Comparison of ENCODE assay signal across 2 cellular contexts in genomic region chr12:70557583-70558263, GRCh38.
TF ChIP-seq lines count a peak whose summit lies in the region.

No MANE protein-coding gene starts in this region.

TF ChIP-seq in SK-N-SH treated with all-trans-retinoic acid at 6 μM for 48 hours, 23 proteins besides CTCF, POLR2A, EP300 and RAD21 (continued from another document):
- no peak for TF ChIP-seq TCF4 (CRISPR knock-in tag; IDR thresholded peaks at IDR 0.05; ENCODE audit: borderline replicate concordance)
- no peak for TF ChIP-seq ZFP3 (CRISPR knock-in tag; IDR thresholded peaks at IDR 0.05)
- no peak for TF ChIP-seq ZFP30 (CRISPR knock-in tag; IDR thresholded peaks at IDR 0.05)
- no peak for TF ChIP-seq SNAI2 (CRISPR knock-in tag; IDR thresholded peaks at IDR 0.05)
- TF ChIP-seq PPARA (CRISPR knock-in tag; IDR thresholded peaks at IDR 0.05; ENCODE audit: borderline replicate concordance) = no peak
- TF ChIP-seq ZNF565 (CRISPR knock-in tag; conservative IDR thresholded peaks at IDR 0.05; ENCODE audit: low read depth) = no peak
- no peak for TF ChIP-seq ARNTL (CRISPR knock-in tag; IDR thresholded peaks at IDR 0.05; ENCODE audit: borderline replicate concordance, low read depth)
- TF ChIP-seq ESRRG (CRISPR knock-in tag; IDR thresholded peaks at IDR 0.05) = no peak
- no peak for TF ChIP-seq ISL1 (CRISPR knock-in tag; IDR thresholded peaks at IDR 0.05)
- TF ChIP-seq, protein P1, sequence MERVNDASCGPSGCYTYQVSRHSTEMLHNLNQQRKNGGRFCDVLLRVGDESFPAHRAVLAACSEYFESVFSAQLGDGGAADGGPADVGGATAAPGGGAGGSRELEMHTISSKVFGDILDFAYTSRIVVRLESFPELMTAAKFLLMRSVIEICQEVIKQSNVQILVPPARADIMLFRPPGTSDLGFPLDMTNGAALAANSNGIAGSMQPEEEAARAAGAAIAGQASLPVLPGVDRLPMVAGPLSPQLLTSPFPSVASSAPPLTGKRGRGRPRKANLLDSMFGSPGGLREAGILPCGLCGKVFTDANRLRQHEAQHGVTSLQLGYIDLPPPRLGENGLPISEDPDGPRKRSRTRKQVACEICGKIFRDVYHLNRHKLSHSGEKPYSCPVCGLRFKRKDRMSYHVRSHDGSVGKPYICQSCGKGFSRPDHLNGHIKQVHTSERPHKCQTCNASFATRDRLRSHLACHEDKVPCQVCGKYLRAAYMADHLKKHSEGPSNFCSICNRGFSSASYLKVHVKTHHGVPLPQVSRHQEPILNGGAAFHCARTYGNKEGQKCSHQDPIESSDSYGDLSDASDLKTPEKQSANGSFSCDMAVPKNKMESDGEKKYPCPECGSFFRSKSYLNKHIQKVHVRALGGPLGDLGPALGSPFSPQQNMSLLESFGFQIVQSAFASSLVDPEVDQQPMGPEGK (CRISPR knock-in tag; IDR thresholded peaks at IDR 0.05; ENCODE audit: borderline replicate concordance) = no peak
TF ChIP-seq in SK-N-SH treated with all-trans-retinoic acid at 6 μM for 48 hours: peak in this region for 0.

TF ChIP-seq in WTC11, 78 proteins besides CTCF, POLR2A, EP300 and RAD21 (continued from another document):
- TF ChIP-seq, protein P2, sequence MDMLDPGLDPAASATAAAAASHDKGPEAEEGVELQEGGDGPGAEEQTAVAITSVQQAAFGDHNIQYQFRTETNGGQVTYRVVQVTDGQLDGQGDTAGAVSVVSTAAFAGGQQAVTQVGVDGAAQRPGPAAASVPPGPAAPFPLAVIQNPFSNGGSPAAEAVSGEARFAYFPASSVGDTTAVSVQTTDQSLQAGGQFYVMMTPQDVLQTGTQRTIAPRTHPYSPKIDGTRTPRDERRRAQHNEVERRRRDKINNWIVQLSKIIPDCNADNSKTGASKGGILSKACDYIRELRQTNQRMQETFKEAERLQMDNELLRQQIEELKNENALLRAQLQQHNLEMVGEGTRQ (CRISPR knock-in tag; IDR thresholded peaks at IDR 0.05) = no peak
- TF ChIP-seq, protein P3, sequence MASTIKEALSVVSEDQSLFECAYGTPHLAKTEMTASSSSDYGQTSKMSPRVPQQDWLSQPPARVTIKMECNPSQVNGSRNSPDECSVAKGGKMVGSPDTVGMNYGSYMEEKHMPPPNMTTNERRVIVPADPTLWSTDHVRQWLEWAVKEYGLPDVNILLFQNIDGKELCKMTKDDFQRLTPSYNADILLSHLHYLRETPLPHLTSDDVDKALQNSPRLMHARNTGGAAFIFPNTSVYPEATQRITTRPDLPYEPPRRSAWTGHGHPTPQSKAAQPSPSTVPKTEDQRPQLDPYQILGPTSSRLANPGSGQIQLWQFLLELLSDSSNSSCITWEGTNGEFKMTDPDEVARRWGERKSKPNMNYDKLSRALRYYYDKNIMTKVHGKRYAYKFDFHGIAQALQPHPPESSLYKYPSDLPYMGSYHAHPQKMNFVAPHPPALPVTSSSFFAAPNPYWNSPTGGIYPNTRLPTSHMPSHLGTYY (CRISPR knock-in tag; IDR thresholded peaks at IDR 0.05) = no peak
